In genomic region chr4:186749611-186750281, GRCh38 we compare ENCODE assay signal across 1 cellular context.
TF ChIP-seq lines count a peak whose summit lies in the region.

No MANE protein-coding gene starts in this region.

TF ChIP-seq in HepG2, 621 proteins besides CTCF, POLR2A, EP300 and RAD21 (continued from another document and continues in another):
- no peak for TF ChIP-seq TEF (CRISPR knock-in tag; IDR thresholded peaks at IDR 0.05)
- TF ChIP-seq RFXANK (CRISPR knock-in tag; IDR thresholded peaks at IDR 0.05), result no peak
- TF ChIP-seq ATAD3A (CRISPR knock-in tag; IDR thresholded peaks at IDR 0.05), result no peak
- TF ChIP-seq CERS6 (CRISPR knock-in tag; IDR thresholded peaks at IDR 0.05), result no peak
- 0 out of 2 replicates have a peak, but pooled peaks have one; percentile 33 for TF ChIP-seq ZNF224 (CRISPR knock-in tag; IDR thresholded peaks at IDR 0.05)
- peak; percentile 34; the same call in 1 of the 2 replicates for TF ChIP-seq SP5 (CRISPR knock-in tag; IDR thresholded peaks at IDR 0.05; ENCODE audit: borderline replicate concordance, low read depth)
- TF ChIP-seq ZNF713 (CRISPR knock-in tag; IDR thresholded peaks at IDR 0.05), result no peak
- TF ChIP-seq ZNF44 (CRISPR knock-in tag; IDR thresholded peaks at IDR 0.05), result no peak
- TF ChIP-seq ZNF737 (CRISPR knock-in tag; IDR thresholded peaks at IDR 0.05; ENCODE audit: borderline replicate concordance), result no peak
- no peak for TF ChIP-seq ZNF383 (CRISPR knock-in tag; IDR thresholded peaks at IDR 0.05; ENCODE audit: borderline replicate concordance)
- no peak for TF ChIP-seq GLI4 (CRISPR knock-in tag; IDR thresholded peaks at IDR 0.05; ENCODE audit: borderline replicate concordance)
- TF ChIP-seq ZNF7 (CRISPR knock-in tag; IDR thresholded peaks at IDR 0.05), result no peak
- no peak for TF ChIP-seq KLF6 (CRISPR knock-in tag; IDR thresholded peaks at IDR 0.05)
- TF ChIP-seq ZNF138 (CRISPR knock-in tag; IDR thresholded peaks at IDR 0.05; ENCODE audit: low read depth), result no peak
- TF ChIP-seq AHDC1 (CRISPR knock-in tag; IDR thresholded peaks at IDR 0.05; ENCODE audit: borderline replicate concordance), result no peak
- no peak for TF ChIP-seq ZFP36 (IDR thresholded peaks at IDR 0.05; ENCODE audit: borderline replicate concordance, low read depth, low read length, partially characterized antibody)
- no peak for TF ChIP-seq TERF1 (CRISPR knock-in tag; IDR thresholded peaks at IDR 0.05)
- peak; percentile 38 for TF ChIP-seq HNF4A (CRISPR knock-in tag; IDR thresholded peaks at IDR 0.05)
- TF ChIP-seq ZC3H13 (CRISPR knock-in tag; IDR thresholded peaks at IDR 0.05), result no peak
- TF ChIP-seq ZHX1 (CRISPR knock-in tag; IDR thresholded peaks at IDR 0.05; ENCODE audit: low read depth), result no peak
- peak; percentile 18; the same call in 1 of the 2 replicates for TF ChIP-seq CREM (IDR thresholded peaks at IDR 0.05)
- no peak for TF ChIP-seq CREM (CRISPR knock-in tag; IDR thresholded peaks at IDR 0.05)
- no peak for TF ChIP-seq ZNF253 (CRISPR knock-in tag; IDR thresholded peaks at IDR 0.05; ENCODE audit: borderline replicate concordance)
- no peak for TF ChIP-seq NONO (IDR thresholded peaks at IDR 0.05)
- TF ChIP-seq NONO (CRISPR knock-in tag; conservative IDR thresholded peaks at IDR 0.05), result no peak
- TF ChIP-seq NR2C2 (CRISPR knock-in tag; IDR thresholded peaks at IDR 0.05; ENCODE audit: borderline replicate concordance), result no peak
- no peak for TF ChIP-seq ZNF556 (CRISPR knock-in tag; IDR thresholded peaks at IDR 0.05; ENCODE audit: borderline replicate concordance)
- no peak for TF ChIP-seq ZBTB3 (CRISPR knock-in tag; IDR thresholded peaks at IDR 0.05; ENCODE audit: borderline replicate concordance, low read depth)
- TF ChIP-seq ZNF850 (CRISPR knock-in tag; conservative IDR thresholded peaks at IDR 0.05), result no peak
- peak; percentile 51; the same call in 1 of the 2 replicates for TF ChIP-seq EEA1 (CRISPR knock-in tag; IDR thresholded peaks at IDR 0.05; ENCODE audit: borderline replicate concordance)
- TF ChIP-seq HNF1A (IDR thresholded peaks at IDR 0.05; ENCODE audit: low read depth), result no peak
- no peak for TF ChIP-seq HNF1A (CRISPR knock-in tag; IDR thresholded peaks at IDR 0.05; ENCODE audit: borderline replicate concordance)
- no peak for TF ChIP-seq TIGD3 (CRISPR knock-in tag; IDR thresholded peaks at IDR 0.05; ENCODE audit: borderline replicate concordance)
- no peak for TF ChIP-seq LCORL (IDR thresholded peaks at IDR 0.05)
- TF ChIP-seq LCORL (CRISPR knock-in tag; IDR thresholded peaks at IDR 0.05), result no peak
- TF ChIP-seq ZNF335 (CRISPR knock-in tag; IDR thresholded peaks at IDR 0.05), result peak; percentile 61; the same call in 1 of the 2 replicates
- no peak for TF ChIP-seq ATF7-NPFF (CRISPR knock-in tag; IDR thresholded peaks at IDR 0.05; ENCODE audit: low read depth)
- TF ChIP-seq STAG1 (CRISPR knock-in tag; IDR thresholded peaks at IDR 0.05), result no peak
- no peak for TF ChIP-seq ZNF160 (CRISPR knock-in tag; IDR thresholded peaks at IDR 0.05)
- TF ChIP-seq ZBTB25 (CRISPR knock-in tag; IDR thresholded peaks at IDR 0.05), result no peak
- no peak for TF ChIP-seq MLXIP (CRISPR knock-in tag; IDR thresholded peaks at IDR 0.05; ENCODE audit: borderline replicate concordance)
